Comparison of ENCODE assay signal across 8 cellular contexts in genomic region chr17:65181237-65182061, GRCh38. TPM values are rescaled to one million over a fixed set of nuclear protein-coding genes. Genes with fewer than 3 reads are reported as not detected.
A peak's percentile ranks its signal among the peaks of the same experiment; 100 is the strongest.
DNase-seq lines count a peak whose midpoint lies in the region; ATAC-seq and TF ChIP-seq lines count a peak whose summit lies in the region.

No MANE protein-coding gene starts in this region.

- H3K4me3 Mint-ChIP-seq in CD8-positive, alpha-beta memory T cell, result peak overlapping the region in 6 of 7 donors; percentile 50 to 81 (median 68)
- peak overlapping the region; percentile 55 for H3K4me3 Mint-ChIP-seq in activated T-helper 17 cell treated with anti-CD3 and anti-CD28 coated beads, Interleukin-2, amount 50 U/mL, for 72 hours

- no peak overlapping the region for H2AFZ ChIP-seq in PC-9

- peak; percentile 62 for ATAC-seq in GM19455 (IDR thresholded peaks at IDR 0.05; ENCODE audit: unreplicated experiment)
- ATAC-seq in HG03439 (IDR thresholded peaks at IDR 0.05; ENCODE audit: unreplicated experiment), result peak; percentile 78
- peak; percentile 85 for ATAC-seq in activated T-helper 17 cell treated with anti-CD3 and anti-CD28 coated beads, Interleukin-2, amount 50 U/mL, for 72 hours (replicated peaks)

- no peaks in the 10 kb centered on the region for H3K79me2 ChIP-seq in PC-9 (ENCODE audit: low read depth)

- H3K27me3 Mint-ChIP-seq in CD8-positive, alpha-beta memory T cell, result peaks cover 0 to 1% of the 10 kb centered on the region in 2 donors
- H3K27me3 Mint-ChIP-seq in activated T-helper 17 cell treated with anti-CD3 and anti-CD28 coated beads, Interleukin-2, amount 50 U/mL, for 72 hours, result no peaks in the 10 kb centered on the region

- no peaks in the 10 kb centered on the region for H3K9me2 ChIP-seq in PC-9 (ENCODE audit: insufficient read depth)

- no peaks in the 10 kb centered on the region for H3K36me3 ChIP-seq in CD8-positive, alpha-beta memory T cell (ENCODE audit: insufficient read depth, low read length)
- no peaks in the 10 kb centered on the region for H3K36me3 ChIP-seq in PC-9 (ENCODE audit: low read depth)

- H3K4me3 ChIP-seq in CD8-positive, alpha-beta memory T cell (ENCODE audit: low read length), result no peak overlapping the region
- no peak overlapping the region for H3K4me3 ChIP-seq in PC-9

- CTCF ChIA-PET in CD8-positive, alpha-beta memory T cell (lab: Charles Lee), result interaction anchor here (1.0 to 4.5 kb wide), 6 partner anchors 12 to 81 kb away, joined by 3 to 23 read pairs (median 4); partner anchors contain the start of gene RGS9
- CTCF ChIA-PET in PC-9 (lab: Charles Lee), result interaction anchor here (0.6 kb wide), 1 partner anchor 39 kb away, joined by 11 read pairs; no protein-coding TSS in a partner anchor

- no peaks in the 10 kb centered on the region for H3K9me3 Mint-ChIP-seq in CD8-positive, alpha-beta memory T cell
- peaks cover 13% of the 10 kb centered on the region for H3K9me3 Mint-ChIP-seq in activated T-helper 17 cell treated with anti-CD3 and anti-CD28 coated beads, Interleukin-2, amount 50 U/mL, for 72 hours

- no peak overlapping the region for H3K4me2 ChIP-seq in PC-9

- DNase-seq in CD8-positive, alpha-beta memory T cell, result no peak
- DNase-seq in AG08396 (ENCODE audit: low spot score) (no peak), mesenteric fat pad (ENCODE audit: low spot score) (no peak), GOT3 (lab: John Stamatoyannopoulos, UW) (no peak), PC-9 (no peak)

- TF ChIP-seq CTCF in PC-9 (conservative IDR thresholded peaks at IDR 0.05), result no peak

- no peaks in the 10 kb centered on the region for H3K36me3 Mint-ChIP-seq in CD8-positive, alpha-beta memory T cell
- H3K36me3 Mint-ChIP-seq in activated T-helper 17 cell treated with anti-CD3 and anti-CD28 coated beads, Interleukin-2, amount 50 U/mL, for 72 hours (ENCODE audit: low read depth), result no peaks in the 10 kb centered on the region

- POLR2A ChIA-PET in CD8-positive, alpha-beta memory T cell (lab: Charles Lee), result no interaction called here
- POLR2A ChIA-PET in PC-9 (lab: Charles Lee; ENCODE audit: unreplicated experiment), result no interaction called here

- H3K27ac ChIP-seq in CD8-positive, alpha-beta memory T cell (ENCODE audit: low read depth, low read length), result no peak overlapping the region
- no peak overlapping the region for H3K27ac ChIP-seq in PC-9

- no peaks in the 10 kb centered on the region for H4K20me1 ChIP-seq in PC-9 (ENCODE audit: insufficient read depth)

- no peaks in the 10 kb centered on the region for H3K9me3 ChIP-seq in CD8-positive, alpha-beta memory T cell (ENCODE audit: low read length)
- no peaks in the 10 kb centered on the region for H3K9me3 ChIP-seq in PC-9 (ENCODE audit: insufficient read depth, low read depth)

- H3K4me1 Mint-ChIP-seq in CD8-positive, alpha-beta memory T cell, result peaks cover 62 to 71% (median 62%) of the 10 kb centered on the region in 3 donors
- peaks cover 58% of the 10 kb centered on the region for H3K4me1 Mint-ChIP-seq in activated T-helper 17 cell treated with anti-CD3 and anti-CD28 coated beads, Interleukin-2, amount 50 U/mL, for 72 hours

- peak overlapping the region; percentile 71 to 98 (median 94) for H3K27ac Mint-ChIP-seq in CD8-positive, alpha-beta memory T cell
- peak overlapping the region; percentile 78 for H3K27ac Mint-ChIP-seq in activated T-helper 17 cell treated with anti-CD3 and anti-CD28 coated beads, Interleukin-2, amount 50 U/mL, for 72 hours

- peaks cover 46% of the 10 kb centered on the region for H3K4me1 ChIP-seq in CD8-positive, alpha-beta memory T cell (ENCODE audit: insufficient read depth, low read length)
- H3K4me1 ChIP-seq in PC-9 (replicated peaks; ENCODE audit: insufficient read depth), result peaks cover 16% of the 10 kb centered on the region

- H3F3A ChIP-seq in PC-9 (ENCODE audit: insufficient read depth, low read depth), result peaks cover 4% of the 10 kb centered on the region; the same call in 1 of the 2 replicates

- intact Hi-C loops in PC-9 (cut with micrococcal nuclease; ENCODE audit: unreplicated experiment), result no loop called here

- no TSS peak for BruUV-seq in PC-9 (replicated peaks; lab: Mats Ljungman, UMichigan)

- no peaks in the 10 kb centered on the region for H3K27me3 ChIP-seq in CD8-positive, alpha-beta memory T cell (ENCODE audit: insufficient read depth, low read length, poor library complexity, severe bottlenecking)
- no peaks in the 10 kb centered on the region for H3K27me3 ChIP-seq in PC-9 (ENCODE audit: insufficient read depth, low read depth)

RNA-seq across cellular contexts. Expression of gene RGS9, which starts 44.3 kb away (rescaled TPM):
- 1 to 10 TPM; 1.4 to 2.6 TPM for total RNA-seq in CD8-positive, alpha-beta memory T cell
- 8.9 TPM for polyA plus RNA-seq in CD8-positive, alpha-beta memory T cell
- 1 to 10 TPM; 5.1 to 7.5 TPM for total RNA-seq in activated T-helper 17 cell treated with anti-CD3 and anti-CD28 coated beads, Interleukin-2, amount 50 U/mL, for 72 hours
- 3.2 TPM for total RNA-seq in mesenteric fat pad
- total RNA-seq in PC-9 (2021), result 5.7 and 6.1 TPM in 2 replicates
